Comparison of ENCODE assay signal across 22 cellular contexts in genomic region chr20:17457064-17457463, GRCh38.
A peak's percentile ranks its signal among the peaks of the same experiment; 100 is the strongest.
DNase-seq lines count a peak whose midpoint lies in the region; ATAC-seq, FAIRE-seq and TF ChIP-seq lines count a peak whose summit lies in the region.
"Had no signal": no experiment of that assay in that cellular context is flagged by ENCODE, and none has a peak within 500 bp of the region (broad histone marks: within the 10 kb centered on the region; RNA-seq: fewer than 3 reads in every experiment).

No MANE protein-coding gene starts in this region.

- TF ChIP-seq CTCF in HepG2 (CRISPR knock-in tag; IDR thresholded peaks at IDR 0.05), result no peak
- no peak for TF ChIP-seq CTCF in right lobe of liver (IDR thresholded peaks at IDR 0.05)
- TF ChIP-seq CTCF in osteocyte (IDR thresholded peaks at IDR 0.05), result no peak
- no peak for TF ChIP-seq CTCF in CD14-positive monocyte (IDR thresholded peaks at IDR 0.05)

- TF ChIP-seq POLR2A in HepG2 (IDR thresholded peaks at IDR 0.05; ENCODE audit: insufficient read depth in 1 of 2, low read depth in 2 of 2, low read length in 2 of 2), result no peak
- TF ChIP-seq POLR2A in right lobe of liver (IDR thresholded peaks at IDR 0.05), result no peak

- H3K4me2 ChIP-seq in HepG2 (ENCODE audit: low read depth, low read length), result no peak overlapping the region
- H3K4me2 ChIP-seq: BLaER1 had no signal

- H3K9me3 ChIP-seq in HepG2 (ENCODE audit: low read length), result no peaks in the 10 kb centered on the region
- no peaks in the 10 kb centered on the region for H3K9me3 ChIP-seq in right lobe of liver
- H3K9me3 ChIP-seq: HAP-1 had no signal

- H3K4me3 ChIP-seq in HepG2 (replicated peaks in 1 of 3; ENCODE audit: insufficient read depth in 1 of 3, low read depth in 2 of 3, low read length in 3 of 3) (no peak overlapping the region), right lobe of liver (no peak overlapping the region)
- H3K4me3 ChIP-seq: BLaER1, HAP-1 had no signal

- no peak for FAIRE-seq in HepG2 (lab: Jason Lieb, UNC)
- FAIRE-seq: D721Med, G401.6, GM12892, H54 had no signal

- no peak overlapping the region for H2AFZ ChIP-seq in HepG2 (ENCODE audit: low read length)

- no peak overlapping the region for H3K27ac Mint-ChIP-seq in osteocyte (ENCODE audit: unreplicated experiment)
- H3K27ac Mint-ChIP-seq in CD14-positive monocyte, result no peak overlapping the region
- H3K27ac Mint-ChIP-seq: B cell; CD4-positive, alpha-beta T cell; CD8-positive, alpha-beta memory T cell; HFFc6 had no signal

- H3K4me1 ChIP-seq in HepG2 (ENCODE audit: insufficient read depth, low read length) (no peaks in the 10 kb centered on the region), right lobe of liver (no peaks in the 10 kb centered on the region)
- H3K4me1 ChIP-seq: BLaER1, HAP-1 had no signal

- in situ Hi-C loops in HepG2 (cut with HindIII; ENCODE audit: extremely low pct_ligation_motif_present, low pct_unique_long_range_greater_than_20kb), result no loop called here

- H3K27me3 ChIP-seq in HepG2 (ENCODE audit: control insufficient read depth in 1 of 2, insufficient read depth in 2 of 2, low read length in 2 of 2) (peaks cover 2 to 39% of the 10 kb centered on the region in 2 experiments; a peak in 4 of 5 replicates), right lobe of liver (no peaks in the 10 kb centered on the region)
- H3K27me3 ChIP-seq: BLaER1 had no signal

- no peak for ATAC-seq in HepG2
- ATAC-seq in right lobe of liver, result no peak
- ATAC-seq in HG03457 (IDR thresholded peaks at IDR 0.05; ENCODE audit: unreplicated experiment), result no peak
- ATAC-seq in HG03175 (IDR thresholded peaks at IDR 0.05; ENCODE audit: unreplicated experiment), result no peak

- peaks cover 5% of the 10 kb centered on the region for H3K9me3 Mint-ChIP-seq in osteocyte (ENCODE audit: unreplicated experiment)
- H3K9me3 Mint-ChIP-seq in CD14-positive monocyte, result peaks cover 0 to 7% (median 2%) of the 10 kb centered on the region in 7 donors
- H3K9me3 Mint-ChIP-seq: CD4-positive, alpha-beta T cell; HFFc6 had no signal

- TF ChIP-seq RAD21 in HepG2 (CRISPR knock-in tag; IDR thresholded peaks at IDR 0.05), result no peak

- intact Hi-C loops in HepG2 (cut with micrococcal nuclease; ENCODE audit: unreplicated experiment), result no loop called here
- intact Hi-C loops in right lobe of liver (cut with DNase I), result no loop called here
- intact Hi-C loops in CD14-positive monocyte (cut with micrococcal nuclease), result no loop called here

- no peak overlapping the region for H3K27ac ChIP-seq in HepG2 (ENCODE audit: extremely low read length, insufficient read depth, low read length)
- no peak overlapping the region for H3K27ac ChIP-seq in right lobe of liver
- H3K27ac ChIP-seq: BLaER1, C4-2B had no signal

- BruUV-seq in HepG2 (replicated peaks; lab: Mats Ljungman, UMichigan), result no TSS peak

- no peak overlapping the region for H3K4me3 Mint-ChIP-seq in osteocyte (ENCODE audit: unreplicated experiment)
- no peak overlapping the region for H3K4me3 Mint-ChIP-seq in CD14-positive monocyte
- H3K4me3 Mint-ChIP-seq: B cell; CD4-positive, alpha-beta T cell; CD8-positive, alpha-beta memory T cell; HFFc6 had no signal

- no peak overlapping the region for H3K9ac ChIP-seq in HepG2 (ENCODE audit: insufficient read depth, low read depth, low read length)
- H3K9ac ChIP-seq: BLaER1 had no signal

- no peaks in the 10 kb centered on the region for H4K20me1 ChIP-seq in HepG2 (ENCODE audit: insufficient read depth, low read length)
- H4K20me1 ChIP-seq: BLaER1 had no signal

- WGBS in HepG2 (ENCODE audit: low lambda C conversion rate), result 29% methylated on average over 1 of the region's 1 CpG
- WGBS in right lobe of liver (ENCODE audit: insufficient coverage, low coverage, low lambda C conversion rate, missing lambda C conversion rate), result 57% methylated on average over 1 of the region's 1 CpG

- H3K79me2 ChIP-seq in HepG2 (ENCODE audit: insufficient read depth, low read length), result no peaks in the 10 kb centered on the region

- POLR2A ChIA-PET in HepG2 (lab: Yijun Ruan, JAX), result no interaction called here

- H3K36me3 ChIP-seq in HepG2 (replicated peaks in 1 of 2; ENCODE audit: control insufficient read depth in 1 of 2, insufficient read depth in 2 of 2, low read length in 2 of 2) (no peaks in the 10 kb centered on the region), right lobe of liver (no peaks in the 10 kb centered on the region)
- H3K36me3 ChIP-seq: BLaER1, HAP-1 had no signal

- TF ChIP-seq EP300 in HepG2 (IDR thresholded peaks at IDR 0.05; ENCODE audit: low read depth in 2 of 2, low read length in 2 of 2) (no peak), HepG2 (CRISPR knock-in tag; IDR thresholded peaks at IDR 0.05; ENCODE audit: borderline replicate concordance) (no peak)

- H3K36me3 Mint-ChIP-seq in osteocyte (ENCODE audit: unreplicated experiment), result no peaks in the 10 kb centered on the region
- no peaks in the 10 kb centered on the region for H3K36me3 Mint-ChIP-seq in CD14-positive monocyte
- H3K36me3 Mint-ChIP-seq: CD8-positive, alpha-beta memory T cell had no signal

- DNase-seq in HepG2 (ENCODE audit: low spot score) (no peak), right lobe of liver (no peak), inferior parietal cortex (ENCODE audit: extremely low spot score) (peak; percentile 26), osteocyte (ENCODE audit: extremely low spot score, unreplicated experiment) (peak; percentile 30), superior temporal gyrus (ENCODE audit: extremely low spot score) (peak; percentile 41), CD14-positive monocyte (ENCODE audit: low spot score) (no peak)
- DNase-seq: CD4-positive, alpha-beta T cell; CD8-positive, alpha-beta memory T cell; DMS153; DND-41; GOT3; HFFc6 had no signal

- H3K27me3 Mint-ChIP-seq in osteocyte (ENCODE audit: unreplicated experiment), result peaks cover 50% of the 10 kb centered on the region
- peaks cover 4 to 12% (median 8%) of the 10 kb centered on the region in 3 donors for H3K27me3 Mint-ChIP-seq in CD14-positive monocyte (ENCODE audit: low read depth in 3 of 3)

- no peaks in the 10 kb centered on the region for H3K4me1 Mint-ChIP-seq in osteocyte (ENCODE audit: unreplicated experiment)
- no peaks in the 10 kb centered on the region for H3K4me1 Mint-ChIP-seq in CD14-positive monocyte

- CTCF ChIA-PET in HepG2 (lab: Yijun Ruan, JAX; ENCODE audit: low intra/inter-chr PET ratio, low total read pairs), result no interaction called here

TF ChIP-seq in HepG2, 621 proteins besides CTCF, POLR2A, EP300 and RAD21:
- TF ChIP-seq ZC3H4 (CRISPR knock-in tag; IDR thresholded peaks at IDR 0.05; ENCODE audit: borderline replicate concordance) (no peak), KIAA2018 (CRISPR knock-in tag; IDR thresholded peaks at IDR 0.05; ENCODE audit: borderline replicate concordance) (no peak), RFX1 (IDR thresholded peaks at IDR 0.05) (peak; percentile 17; the same call in 1 of the 2 replicates)
TF ChIP-seq in HepG2: peak in this region for 1.

Comparison
In these comparisons a context has a peak if more than half of its experiments do, and no peak if none do; other contexts are left out.
1. DNase-seq: peak in inferior parietal cortex (single experiment), osteocyte (single experiment) and superior temporal gyrus (single experiment); none in HepG2 (single experiment), right lobe of liver (0 of 3) and CD14-positive monocyte (single experiment).